ENCODE assay signal across 20 cellular contexts in the genomic region with DNA sequence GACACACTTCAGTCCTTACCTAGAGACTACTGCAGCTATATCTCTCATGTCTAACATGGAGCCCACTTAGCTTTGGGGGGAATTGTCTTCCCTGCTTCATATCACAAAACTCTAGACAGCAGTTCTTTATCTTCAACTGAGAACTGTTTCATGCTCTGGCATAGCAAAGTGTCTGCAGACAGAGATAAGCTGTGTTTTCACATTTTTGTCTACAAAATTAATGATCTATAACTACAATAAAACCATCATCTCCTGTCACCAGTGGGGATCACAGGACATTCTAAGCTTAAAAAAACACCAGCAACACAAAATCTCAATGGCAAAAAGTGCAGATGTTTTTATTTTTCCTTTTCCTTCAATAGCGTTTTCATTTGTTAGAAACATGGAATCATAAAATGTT.
"Had no signal": no experiment of that assay in that cellular context is flagged by ENCODE, and none has a peak within 500 bp of the region (broad histone marks: within the 10 kb centered on the region; RNA-seq: fewer than 3 reads in every experiment).

No MANE protein-coding gene starts in this region.

- DNase-seq: effector memory CD4-positive, alpha-beta T cell; esophagus squamous epithelium; foreskin fibroblast; glutamatergic neuron; left ventricle myocardium inferior; lower lobe of right lung; midbrain; nucleus accumbens; pancreas; right cardiac atrium; small intestine; stimulated activated CD4-positive, alpha-beta T cell treated with anti-CD3 and anti-CD28 coated beads, Interleukin-12 subunit alpha, Interleukin-12 subunit beta, amount 100 ng/mL, for 4 hours; stimulated activated naive CD4-positive, alpha-beta T cell; stomach; substantia nigra; transverse colon had no signal

- H3K4me3 Mint-ChIP-seq: memory B cell; natural killer cell treated with Interleukin-12 subunit alpha and Interleukin-12 subunit beta and Interleukin-15 and Interleukin-18, amount 100 ng/mL, for 72 hours; neural progenitor cell had no signal

- H3K4me1 Mint-ChIP-seq: memory B cell had no signal

- H3K27ac Mint-ChIP-seq: memory B cell; natural killer cell treated with Interleukin-12 subunit alpha and Interleukin-12 subunit beta and Interleukin-15 and Interleukin-18, amount 100 ng/mL, for 72 hours; neural progenitor cell had no signal

- ATAC-seq: gastroesophageal sphincter; lower lobe of right lung; natural killer cell treated with Interleukin-12 subunit alpha and Interleukin-12 subunit beta and Interleukin-15 and Interleukin-18, amount 100 ng/mL, for 72 hours; right cardiac atrium had no signal

- H3K9me3 Mint-ChIP-seq: natural killer cell treated with Interleukin-12 subunit alpha and Interleukin-12 subunit beta and Interleukin-15 and Interleukin-18, amount 100 ng/mL, for 72 hours had no signal

- H3K36me3 Mint-ChIP-seq: memory B cell; natural killer cell treated with Interleukin-12 subunit alpha and Interleukin-12 subunit beta and Interleukin-15 and Interleukin-18, amount 100 ng/mL, for 72 hours; neural progenitor cell had no signal
